Comparison of ENCODE assay signal across 1 cellular context in genomic region chrX:68693481-68694410, GRCh38.
TF ChIP-seq lines count a peak whose summit lies in the region.

No MANE protein-coding gene starts in this region.

TF ChIP-seq in HepG2, 621 proteins besides CTCF, POLR2A, EP300 and RAD21 (continued from another document):
- TF ChIP-seq, protein P1, sequence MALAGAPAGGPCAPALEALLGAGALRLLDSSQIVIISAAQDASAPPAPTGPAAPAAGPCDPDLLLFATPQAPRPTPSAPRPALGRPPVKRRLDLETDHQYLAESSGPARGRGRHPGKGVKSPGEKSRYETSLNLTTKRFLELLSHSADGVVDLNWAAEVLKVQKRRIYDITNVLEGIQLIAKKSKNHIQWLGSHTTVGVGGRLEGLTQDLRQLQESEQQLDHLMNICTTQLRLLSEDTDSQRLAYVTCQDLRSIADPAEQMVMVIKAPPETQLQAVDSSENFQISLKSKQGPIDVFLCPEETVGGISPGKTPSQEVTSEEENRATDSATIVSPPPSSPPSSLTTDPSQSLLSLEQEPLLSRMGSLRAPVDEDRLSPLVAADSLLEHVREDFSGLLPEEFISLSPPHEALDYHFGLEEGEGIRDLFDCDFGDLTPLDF (CRISPR knock-in tag; IDR thresholded peaks at IDR 0.05): no peak
- TF ChIP-seq, protein P2, sequence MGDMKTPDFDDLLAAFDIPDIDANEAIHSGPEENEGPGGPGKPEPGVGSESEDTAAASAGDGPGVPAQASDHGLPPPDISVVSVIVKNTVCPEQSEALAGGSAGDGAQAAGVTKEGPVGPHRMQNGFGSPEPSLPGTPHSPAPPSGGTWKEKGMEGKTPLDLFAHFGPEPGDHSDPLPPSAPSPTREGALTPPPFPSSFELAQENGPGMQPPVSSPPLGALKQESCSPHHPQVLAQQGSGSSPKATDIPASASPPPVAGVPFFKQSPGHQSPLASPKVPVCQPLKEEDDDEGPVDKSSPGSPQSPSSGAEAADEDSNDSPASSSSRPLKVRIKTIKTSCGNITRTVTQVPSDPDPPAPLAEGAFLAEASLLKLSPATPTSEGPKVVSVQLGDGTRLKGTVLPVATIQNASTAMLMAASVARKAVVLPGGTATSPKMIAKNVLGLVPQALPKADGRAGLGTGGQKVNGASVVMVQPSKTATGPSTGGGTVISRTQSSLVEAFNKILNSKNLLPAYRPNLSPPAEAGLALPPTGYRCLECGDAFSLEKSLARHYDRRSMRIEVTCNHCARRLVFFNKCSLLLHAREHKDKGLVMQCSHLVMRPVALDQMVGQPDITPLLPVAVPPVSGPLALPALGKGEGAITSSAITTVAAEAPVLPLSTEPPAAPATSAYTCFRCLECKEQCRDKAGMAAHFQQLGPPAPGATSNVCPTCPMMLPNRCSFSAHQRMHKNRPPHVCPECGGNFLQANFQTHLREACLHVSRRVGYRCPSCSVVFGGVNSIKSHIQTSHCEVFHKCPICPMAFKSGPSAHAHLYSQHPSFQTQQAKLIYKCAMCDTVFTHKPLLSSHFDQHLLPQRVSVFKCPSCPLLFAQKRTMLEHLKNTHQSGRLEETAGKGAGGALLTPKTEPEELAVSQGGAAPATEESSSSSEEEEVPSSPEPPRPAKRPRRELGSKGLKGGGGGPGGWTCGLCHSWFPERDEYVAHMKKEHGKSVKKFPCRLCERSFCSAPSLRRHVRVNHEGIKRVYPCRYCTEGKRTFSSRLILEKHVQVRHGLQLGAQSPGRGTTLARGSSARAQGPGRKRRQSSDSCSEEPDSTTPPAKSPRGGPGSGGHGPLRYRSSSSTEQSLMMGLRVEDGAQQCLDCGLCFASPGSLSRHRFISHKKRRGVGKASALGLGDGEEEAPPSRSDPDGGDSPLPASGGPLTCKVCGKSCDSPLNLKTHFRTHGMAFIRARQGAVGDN (CRISPR knock-in tag; IDR thresholded peaks at IDR 0.05): peak; percentile 49; the same call in 1 of the 2 replicates
- TF ChIP-seq ZSCAN25 (CRISPR knock-in tag; IDR thresholded peaks at IDR 0.05) (peak; percentile 79), GABPB1 (CRISPR knock-in tag; IDR thresholded peaks at IDR 0.05) (peak; percentile 31; the same call in 1 of the 2 replicates)
- TF ChIP-seq, protein P3, sequence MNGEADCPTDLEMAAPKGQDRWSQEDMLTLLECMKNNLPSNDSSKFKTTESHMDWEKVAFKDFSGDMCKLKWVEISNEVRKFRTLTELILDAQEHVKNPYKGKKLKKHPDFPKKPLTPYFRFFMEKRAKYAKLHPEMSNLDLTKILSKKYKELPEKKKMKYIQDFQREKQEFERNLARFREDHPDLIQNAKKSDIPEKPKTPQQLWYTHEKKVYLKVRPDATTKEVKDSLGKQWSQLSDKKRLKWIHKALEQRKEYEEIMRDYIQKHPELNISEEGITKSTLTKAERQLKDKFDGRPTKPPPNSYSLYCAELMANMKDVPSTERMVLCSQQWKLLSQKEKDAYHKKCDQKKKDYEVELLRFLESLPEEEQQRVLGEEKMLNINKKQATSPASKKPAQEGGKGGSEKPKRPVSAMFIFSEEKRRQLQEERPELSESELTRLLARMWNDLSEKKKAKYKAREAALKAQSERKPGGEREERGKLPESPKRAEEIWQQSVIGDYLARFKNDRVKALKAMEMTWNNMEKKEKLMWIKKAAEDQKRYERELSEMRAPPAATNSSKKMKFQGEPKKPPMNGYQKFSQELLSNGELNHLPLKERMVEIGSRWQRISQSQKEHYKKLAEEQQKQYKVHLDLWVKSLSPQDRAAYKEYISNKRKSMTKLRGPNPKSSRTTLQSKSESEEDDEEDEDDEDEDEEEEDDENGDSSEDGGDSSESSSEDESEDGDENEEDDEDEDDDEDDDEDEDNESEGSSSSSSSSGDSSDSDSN (CRISPR knock-in tag; IDR thresholded peaks at IDR 0.05): peak; percentile 49; the same call in 1 of the 2 replicates
